ENCODE assay signal across 8 cellular contexts in genomic region chr1:61083014-61083798, GRCh38. TPM values are rescaled to one million over a fixed set of nuclear protein-coding genes. Genes with fewer than 3 reads are reported as not detected.
DNase-seq lines count a peak whose midpoint lies in the region; ATAC-seq and TF ChIP-seq lines count a peak whose summit lies in the region.

No MANE protein-coding gene starts in this region.

- H3K4me3 ChIP-seq in Caco-2 (ENCODE audit: low read depth, low read length): peak overlapping the region; percentile 55
- peak overlapping the region; percentile 18 for H3K4me3 ChIP-seq in trophoblast cell (ENCODE audit: low read depth, low read length)

- intact Hi-C loops in Caco-2 (cut with micrococcal nuclease; ENCODE audit: unreplicated experiment) (no loop called here), left ventricle myocardium superior (cut with micrococcal nuclease) (loop anchor here (10.0 kb wide), 1 partner anchor 252 kb away; no protein-coding TSS in a partner anchor)

- no peak overlapping the region for H4K91ac ChIP-seq in trophoblast cell (ENCODE audit: low read depth, low read length)

- no peak overlapping the region for H3K27ac Mint-ChIP-seq in Caco-2 (ENCODE audit: unreplicated experiment)
- no peak overlapping the region for H3K27ac Mint-ChIP-seq in activated naive CD8-positive, alpha-beta T cell treated with anti-CD3 and anti-CD28 coated beads, Interleukin-2, amount 50 U/mL, for 24 hours

- no peaks in the 10 kb centered on the region for H3K79me2 ChIP-seq in trophoblast cell (ENCODE audit: control insufficient read depth, insufficient read depth, low read length, poor library complexity)

- peaks cover 3% of the 10 kb centered on the region for H3K27me3 Mint-ChIP-seq in Caco-2 (ENCODE audit: insufficient read depth, unreplicated experiment)
- peaks cover 35% of the 10 kb centered on the region for H3K27me3 Mint-ChIP-seq in activated naive CD8-positive, alpha-beta T cell treated with anti-CD3 and anti-CD28 coated beads, Interleukin-2, amount 50 U/mL, for 24 hours

- ATAC-seq in activated naive CD8-positive, alpha-beta T cell treated with anti-CD3 and anti-CD28 coated beads, Interleukin-2, amount 50 U/mL, for 24 hours: peak; percentile 7
- ATAC-seq in left ventricle myocardium superior: peak; percentile 33

- H4K12ac ChIP-seq in trophoblast cell (ENCODE audit: low read depth, low read length): no peak overlapping the region

- H3K4me1 Mint-ChIP-seq in Caco-2 (ENCODE audit: low read depth, unreplicated experiment): no peaks in the 10 kb centered on the region
- peaks cover 42% of the 10 kb centered on the region for H3K4me1 Mint-ChIP-seq in activated naive CD8-positive, alpha-beta T cell treated with anti-CD3 and anti-CD28 coated beads, Interleukin-2, amount 50 U/mL, for 24 hours

- no peak overlapping the region for H3K23ac ChIP-seq in trophoblast cell (ENCODE audit: low read length)

- H3K36me3 Mint-ChIP-seq in Caco-2 (ENCODE audit: insufficient read depth, unreplicated experiment): no peaks in the 10 kb centered on the region
- no peaks in the 10 kb centered on the region for H3K36me3 Mint-ChIP-seq in activated naive CD8-positive, alpha-beta T cell treated with anti-CD3 and anti-CD28 coated beads, Interleukin-2, amount 50 U/mL, for 24 hours (ENCODE audit: low read depth)

- no peak overlapping the region for H2BK120ac ChIP-seq in trophoblast cell (ENCODE audit: insufficient read depth, low read length, poor library complexity)

- H3K9ac ChIP-seq in trophoblast cell (ENCODE audit: low read length): no peak overlapping the region

- H3K9me3 Mint-ChIP-seq in Caco-2 (ENCODE audit: unreplicated experiment): no peaks in the 10 kb centered on the region
- no peaks in the 10 kb centered on the region for H3K9me3 Mint-ChIP-seq in activated naive CD8-positive, alpha-beta T cell treated with anti-CD3 and anti-CD28 coated beads, Interleukin-2, amount 50 U/mL, for 24 hours

- H2AFZ ChIP-seq in trophoblast cell (ENCODE audit: insufficient read depth, low read length, poor library complexity): peak overlapping the region; percentile 45

- POLR2A ChIA-PET in Caco-2 (lab: Charles Lee): no interaction called here

- no peak overlapping the region for H2BK5ac ChIP-seq in trophoblast cell (ENCODE audit: low read depth, low read length, poor library complexity)

- DNase-seq in Caco-2: peak in 1 of 2 experiments; percentile 20
- peak; percentile 59 for DNase-seq in NCI-H69 (lab: John Stamatoyannopoulos, UW)
- peak; percentile 16 for DNase-seq in activated naive CD8-positive, alpha-beta T cell treated with anti-CD3 and anti-CD28 coated beads, Interleukin-2, amount 50 U/mL, for 24 hours
- DNase-seq in left ventricle myocardium superior: peak; percentile 63
- DNase-seq in trophoblast cell: peak; percentile 1 to 46
- no peak for DNase-seq in NCI-H2196 (lab: John Stamatoyannopoulos, UW; ENCODE audit: unreplicated experiment)
- DNase-seq in NCI-H446 treated with DMSO at 0.1 percent for 48 hours (lab: John Stamatoyannopoulos, UW): no peak
- no peak for DNase-seq in amniotic stem cell (lab: John Stamatoyannopoulos, UW)

- H3K4me1 ChIP-seq in Caco-2 (no peaks in the 10 kb centered on the region), trophoblast cell (ENCODE audit: control insufficient read depth in 1 of 2, insufficient read depth in 2 of 2, low read length in 2 of 2) (peaks cover 6 to 11% of the 10 kb centered on the region in 2 experiments)

- H3K4me2 ChIP-seq in trophoblast cell (ENCODE audit: low read length): peak overlapping the region; percentile 98

- no peak overlapping the region for H2AK5ac ChIP-seq in trophoblast cell (ENCODE audit: low read length)

- no peaks in the 10 kb centered on the region for H3K79me1 ChIP-seq in trophoblast cell (ENCODE audit: low read length)

- H2BK12ac ChIP-seq in trophoblast cell (ENCODE audit: low read length): no peak overlapping the region

- CTCF ChIA-PET in Caco-2 (lab: Charles Lee): no interaction called here

- H4K8ac ChIP-seq in trophoblast cell (ENCODE audit: low read depth, low read length): no peak overlapping the region

- no TSS peak for BruUV-seq in Caco-2 (replicated peaks; lab: Mats Ljungman, UMichigan)

- H3K4me3 Mint-ChIP-seq in Caco-2 (ENCODE audit: unreplicated experiment): peak overlapping the region; percentile 76
- peak overlapping the region; percentile 81 for H3K4me3 Mint-ChIP-seq in activated naive CD8-positive, alpha-beta T cell treated with anti-CD3 and anti-CD28 coated beads, Interleukin-2, amount 50 U/mL, for 24 hours

- no peak overlapping the region for H3K18ac ChIP-seq in trophoblast cell (ENCODE audit: low read length)

- no peak overlapping the region for H3K4ac ChIP-seq in trophoblast cell (ENCODE audit: low read depth, low read length)

- no peak for TF ChIP-seq CTCF in Caco-2 (IDR thresholded peaks at IDR 0.05; ENCODE audit: insufficient read depth in 1 of 2, low read depth in 1 of 2, low read length in 1 of 2, severe bottlenecking in 1 of 2, unreplicated experiment in 1 of 2)

- peak overlapping the region; percentile 15 for H3K14ac ChIP-seq in trophoblast cell (ENCODE audit: low read length)

- no CpG with 5 or more reads among the region's 104 CpGs for WGBS in trophoblast cell (ENCODE audit: extremely low coverage, insufficient coverage, insufficient read length)

- no peaks in the 10 kb centered on the region for H3K36me3 ChIP-seq in Caco-2 (ENCODE audit: control insufficient read depth, insufficient read depth, low read length)
- no peaks in the 10 kb centered on the region for H3K36me3 ChIP-seq in trophoblast cell (ENCODE audit: control insufficient read depth in 1 of 2, insufficient read depth in 2 of 2, low read length in 2 of 2)

- H3K27me3 ChIP-seq in Caco-2 (replicated peaks; ENCODE audit: control insufficient read depth, insufficient read depth, low read length): no peaks in the 10 kb centered on the region
- H3K27me3 ChIP-seq in trophoblast cell (ENCODE audit: insufficient read depth, low read length): peaks cover 36% of the 10 kb centered on the region

- H3K9me3 ChIP-seq in Caco-2 (no peaks in the 10 kb centered on the region), trophoblast cell (ENCODE audit: insufficient read depth, low read depth, low read length) (peaks cover 2% of the 10 kb centered on the region)

- H3K27ac ChIP-seq in trophoblast cell (ENCODE audit: low read depth, low read length): no peak overlapping the region

RNA-seq across cellular contexts. Expression of gene NFIA, which starts 0.8 kb away (rescaled TPM):
- total RNA-seq in Caco-2 (2022): 1.4 and 2.3 TPM in 2 replicates
- total RNA-seq in left ventricle myocardium superior: 102 TPM
- polyA plus RNA-seq in trophoblast cell (2013): 0.12 and 0.23 TPM in 2 replicates

Comparison
In these comparisons a context has a peak if more than half of its experiments do, and no peak if none do; other contexts are left out.
1. DNase-seq: peak in NCI-H69 (single experiment), activated naive CD8-positive, alpha-beta T cell treated with anti-CD3 and anti-CD28 coated beads, Interleukin-2, amount 50 U/mL, for 24 hours (single experiment), left ventricle myocardium superior (single experiment) and trophoblast cell (2 of 2); none in NCI-H2196 (single experiment), NCI-H446 treated with DMSO at 0.1 percent for 48 hours (single experiment) and amniotic stem cell (single experiment).
2. RNA of gene NFIA, which starts 0.8 kb away (total RNA-seq): 102 TPM in left ventricle myocardium superior (single experiment); 1.4 to 2.3 TPM in Caco-2; every median in the first group is over 10 times any median in the second.